24 cellular contexts compared by ENCODE assay signal in genomic region chr9:15221746-15222145, GRCh38.
DNase-seq lines count a peak whose midpoint lies in the region; ATAC-seq, FAIRE-seq and TF ChIP-seq lines count a peak whose summit lies in the region.
"Had no signal": no experiment of that assay in that cellular context is flagged by ENCODE, and none has a peak within 500 bp of the region (broad histone marks: within the 10 kb centered on the region; RNA-seq: fewer than 3 reads in every experiment).

No MANE protein-coding gene starts in this region.

- DNase-seq in HepG2 (ENCODE audit: low spot score) (no peak), right lobe of liver (no peak), HCEC 1CT (peak; percentile 36), fibroblast of peridontal ligament (ENCODE audit: extremely low read depth) (peak; percentile 75), suprapubic skin (ENCODE audit: low spot score in 2 of 2) (no peak), substantia nigra (lab: John Stamatoyannopoulos, UW) (no peak), left cardiac atrium (no peak)
- no peak for DNase-seq in activated naive CD8-positive, alpha-beta T cell treated with anti-CD3 and anti-CD28 coated beads for 36 hours
- DNase-seq: 8988T, COR-L47, DMS 273 treated with DMSO at 0.1 percent for 48 hours, DND-41, GOT3, Kasumi-1, MG63, NCI-H1092 treated with DMSO at 0.1 percent for 48 hours, NCI-H2081, NCI-H2171 treated with DMSO at 0.1 percent for 48 hours, NCI-H446 treated with DMSO at 0.1 percent for 48 hours, NCI-H69 had no signal

- peaks cover 1% of the 10 kb centered on the region for H3K9me3 Mint-ChIP-seq in activated naive CD8-positive, alpha-beta T cell treated with anti-CD3 and anti-CD28 coated beads for 36 hours

- no peak overlapping the region for H3K4me3 Mint-ChIP-seq in activated naive CD8-positive, alpha-beta T cell treated with anti-CD3 and anti-CD28 coated beads for 36 hours

- no peaks in the 10 kb centered on the region for H3K27me3 Mint-ChIP-seq in activated naive CD8-positive, alpha-beta T cell treated with anti-CD3 and anti-CD28 coated beads for 36 hours

- CTCF ChIA-PET in HepG2 (lab: Yijun Ruan, JAX; ENCODE audit: low intra/inter-chr PET ratio, low total read pairs): no interaction called here

- H3K9ac ChIP-seq in HepG2 (ENCODE audit: insufficient read depth, low read depth, low read length): no peak overlapping the region

- H3K4me1 Mint-ChIP-seq in activated naive CD8-positive, alpha-beta T cell treated with anti-CD3 and anti-CD28 coated beads for 36 hours: peaks cover 26% of the 10 kb centered on the region

- H3K79me2 ChIP-seq in HepG2 (ENCODE audit: insufficient read depth, low read length): no peaks in the 10 kb centered on the region

- TF ChIP-seq EP300 in HepG2 (IDR thresholded peaks at IDR 0.05; ENCODE audit: low read depth in 2 of 2, low read length in 2 of 2) (no peak), HepG2 (CRISPR knock-in tag; IDR thresholded peaks at IDR 0.05; ENCODE audit: borderline replicate concordance) (no peak), suprapubic skin (IDR thresholded peaks at IDR 0.05) (no peak)

- H4K20me1 ChIP-seq in HepG2 (ENCODE audit: insufficient read depth, low read length): no peaks in the 10 kb centered on the region

- H3K27ac ChIP-seq in HepG2 (ENCODE audit: extremely low read length, insufficient read depth, low read length): no peak overlapping the region
- no peak overlapping the region for H3K27ac ChIP-seq in right lobe of liver
- H3K27ac ChIP-seq in suprapubic skin: peak overlapping the region; percentile 75
- no peak overlapping the region for H3K27ac ChIP-seq in substantia nigra (ENCODE audit: low read depth, low read length, poor library complexity, severe bottlenecking)
- H3K27ac ChIP-seq: SJSA1 had no signal

- H3K9me3 ChIP-seq in HepG2 (ENCODE audit: low read length) (no peaks in the 10 kb centered on the region), right lobe of liver (no peaks in the 10 kb centered on the region), suprapubic skin (no peaks in the 10 kb centered on the region)
- H3K9me3 ChIP-seq: MG63, SJSA1 had no signal

- peaks cover 19% of the 10 kb centered on the region for H3K36me3 Mint-ChIP-seq in activated naive CD8-positive, alpha-beta T cell treated with anti-CD3 and anti-CD28 coated beads for 36 hours

- WGBS in HepG2 (ENCODE audit: low lambda C conversion rate): 68% methylated on average over 4 of the region's 4 CpGs
- WGBS in right lobe of liver (ENCODE audit: insufficient coverage, low coverage, low lambda C conversion rate, missing lambda C conversion rate): 98% methylated on average over 4 of the region's 4 CpGs
- 72% methylated on average over 4 of the region's 4 CpGs for WGBS in suprapubic skin

- H3K4me1 ChIP-seq in HepG2 (ENCODE audit: insufficient read depth, low read length) (no peaks in the 10 kb centered on the region), right lobe of liver (peaks cover 0 to 8% (median 0%) of the 10 kb centered on the region in 4 donors), suprapubic skin (peaks cover 10% of the 10 kb centered on the region)
- H3K4me1 ChIP-seq: SJSA1 had no signal

- no peak for TF ChIP-seq RAD21 in HepG2 (CRISPR knock-in tag; IDR thresholded peaks at IDR 0.05)

- in situ Hi-C loops in HepG2 (cut with HindIII; ENCODE audit: extremely low pct_ligation_motif_present, low pct_unique_long_range_greater_than_20kb): loop anchor here (25.0 kb wide), 1 partner anchor 391 kb away; no protein-coding TSS in a partner anchor

- POLR2A ChIA-PET in HepG2 (lab: Yijun Ruan, JAX): no interaction called here

- H3K36me3 ChIP-seq in HepG2 (replicated peaks in 1 of 2; ENCODE audit: control insufficient read depth in 1 of 2, insufficient read depth in 2 of 2, low read length in 2 of 2): peaks cover 3 to 23% of the 10 kb centered on the region in 2 experiments; a peak in 4 of 5 replicates
- H3K36me3 ChIP-seq in right lobe of liver: no peaks in the 10 kb centered on the region
- peaks cover 4% of the 10 kb centered on the region for H3K36me3 ChIP-seq in suprapubic skin
- H3K36me3 ChIP-seq: MG63, SJSA1 had no signal

- no peak overlapping the region for H3K4me2 ChIP-seq in HepG2 (ENCODE audit: low read depth, low read length)

- H2AFZ ChIP-seq in HepG2 (ENCODE audit: low read length): no peak overlapping the region

- no peak overlapping the region for H3K27ac Mint-ChIP-seq in activated naive CD8-positive, alpha-beta T cell treated with anti-CD3 and anti-CD28 coated beads for 36 hours
- H3K27ac Mint-ChIP-seq: CD14-positive monocyte had no signal

- no peak overlapping the region for H3K4me3 ChIP-seq in HepG2 (replicated peaks in 1 of 3; ENCODE audit: insufficient read depth in 1 of 3, low read depth in 2 of 3, low read length in 3 of 3)
- H3K4me3 ChIP-seq in right lobe of liver: no peak overlapping the region
- H3K4me3 ChIP-seq in suprapubic skin: no peak overlapping the region
- H3K4me3 ChIP-seq: MG63, SJSA1 had no signal

- no peak for ATAC-seq in HepG2
- no peak for ATAC-seq in right lobe of liver
- ATAC-seq in left cardiac atrium: no peak
- ATAC-seq: Panc1 had no signal

- intact Hi-C loops in HepG2 (cut with micrococcal nuclease; ENCODE audit: unreplicated experiment): no loop called here
- intact Hi-C loops in right lobe of liver (cut with DNase I): no loop called here
- intact Hi-C loops in left cardiac atrium (cut with DNase I): no loop called here

- TF ChIP-seq POLR2A in HepG2 (IDR thresholded peaks at IDR 0.05; ENCODE audit: insufficient read depth in 1 of 2, low read depth in 2 of 2, low read length in 2 of 2) (no peak), right lobe of liver (IDR thresholded peaks at IDR 0.05) (no peak), suprapubic skin (IDR thresholded peaks at IDR 0.05) (no peak)

- TF ChIP-seq CTCF in HepG2 (CRISPR knock-in tag; IDR thresholded peaks at IDR 0.05) (no peak), right lobe of liver (IDR thresholded peaks at IDR 0.05) (no peak), suprapubic skin (IDR thresholded peaks at IDR 0.05) (no peak)

- FAIRE-seq in HepG2 (lab: Jason Lieb, UNC): no peak
- FAIRE-seq: G401.6 had no signal

- no TSS peak for BruUV-seq in HepG2 (replicated peaks; lab: Mats Ljungman, UMichigan)

- no peaks in the 10 kb centered on the region for H3K27me3 ChIP-seq in HepG2 (ENCODE audit: control insufficient read depth in 1 of 2, insufficient read depth in 2 of 2, low read length in 2 of 2)
- no peaks in the 10 kb centered on the region for H3K27me3 ChIP-seq in right lobe of liver
- no peaks in the 10 kb centered on the region for H3K27me3 ChIP-seq in suprapubic skin
- H3K27me3 ChIP-seq: MG63, SJSA1 had no signal

TF ChIP-seq in HepG2, 621 proteins besides CTCF, POLR2A, EP300 and RAD21:
- TF ChIP-seq CEBPB (IDR thresholded peaks at IDR 0.05; ENCODE audit: borderline replicate concordance, low read depth, low read length): peak; percentile 16; the same call in 1 of the 2 replicates
- TF ChIP-seq ZNF883 (CRISPR knock-in tag; IDR thresholded peaks at IDR 0.05; ENCODE audit: not compliant biosample characterization): no peak
- TF ChIP-seq FOSL1 (CRISPR knock-in tag; IDR thresholded peaks at IDR 0.05; ENCODE audit: borderline replicate concordance): no peak
- TF ChIP-seq, protein P1, sequence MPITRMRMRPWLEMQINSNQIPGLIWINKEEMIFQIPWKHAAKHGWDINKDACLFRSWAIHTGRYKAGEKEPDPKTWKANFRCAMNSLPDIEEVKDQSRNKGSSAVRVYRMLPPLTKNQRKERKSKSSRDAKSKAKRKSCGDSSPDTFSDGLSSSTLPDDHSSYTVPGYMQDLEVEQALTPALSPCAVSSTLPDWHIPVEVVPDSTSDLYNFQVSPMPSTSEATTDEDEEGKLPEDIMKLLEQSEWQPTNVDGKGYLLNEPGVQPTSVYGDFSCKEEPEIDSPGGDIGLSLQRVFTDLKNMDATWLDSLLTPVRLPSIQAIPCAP (CRISPR knock-in tag; IDR thresholded peaks at IDR 0.05; ENCODE audit: low read depth): no peak

Comparison
In these comparisons a context has a peak if more than half of its experiments do, and no peak if none do; other contexts are left out.
1. DNase-seq: peak in HCEC 1CT (single experiment) and fibroblast of peridontal ligament (single experiment); none in HepG2 (single experiment), right lobe of liver (0 of 3), suprapubic skin (0 of 2), activated naive CD8-positive, alpha-beta T cell treated with anti-CD3 and anti-CD28 coated beads for 36 hours (single experiment), substantia nigra (0 of 49) and left cardiac atrium (single experiment).